ENCODE assay signal across 8 cellular contexts in genomic region chr15:81000626-81001179, GRCh38. TPM values are rescaled to one million over a fixed set of nuclear protein-coding genes. Genes with fewer than 3 reads are reported as not detected.
DNase-seq lines count a peak whose midpoint lies in the region; ATAC-seq, FAIRE-seq and TF ChIP-seq lines count a peak whose summit lies in the region.

TSS of gene TLNRD1 (plus strand) at chr15:81000923. CDS start at chr15:81002272, 1,349 bp downstream.

- ATAC-seq in GM19025 (IDR thresholded peaks at IDR 0.05; ENCODE audit: low read depth, unreplicated experiment) (peak; percentile 52), HG03280 (IDR thresholded peaks at IDR 0.05; ENCODE audit: unreplicated experiment) (peak; percentile 60)
- peak; percentile 60 to 69 for ATAC-seq in activated CD4-positive, CD25-positive, alpha-beta regulatory T cell treated with anti-CD3 and anti-CD28 coated beads, Interleukin-2, amount 50 U/mL, for 24 hours

- peak within 1 kb of the TSS; percentile 89 for H3K27ac ChIP-seq in keratinocyte (ENCODE audit: control insufficient read depth, insufficient read depth, low read length)

- H4K20me1 ChIP-seq in keratinocyte (ENCODE audit: control insufficient read depth, extremely low read depth, insufficient read depth, low read length), result no peaks in the 10 kb centered on the region

- peak within 1 kb of the TSS; percentile 72 for H2AFZ ChIP-seq in keratinocyte (ENCODE audit: control insufficient read depth, low read length)

- DNase-seq in AG09309 (ENCODE audit: low read depth) (peak; percentile 56), NCI-H345 treated with DMSO at 0.1 percent for 48 hours (lab: John Stamatoyannopoulos, UW; ENCODE audit: unreplicated experiment) (peak; percentile 44), keratinocyte (ENCODE audit: low read depth, low spot score) (no peak)
- peak; percentile 88 for DNase-seq in central memory CD4-positive, alpha-beta T cell
- DNase-seq in stimulated activated CD4-positive, alpha-beta T cell treated with anti-CD3 and anti-CD28 coated beads, Interleukin-12 subunit alpha, Interleukin-12 subunit beta, amount 100 ng/mL, for 48 hours (ENCODE audit: low read depth in 2 of 3, low spot score in 1 of 3), result peak; percentile 71 to 79 (median 78)

- peaks cover 37% of the 10 kb centered on the region for H3K79me2 ChIP-seq in keratinocyte (ENCODE audit: control insufficient read depth, insufficient read depth, low read length)

- no peaks in the 10 kb centered on the region for H3K9me1 ChIP-seq in keratinocyte (ENCODE audit: control insufficient read depth, extremely low read depth, insufficient read depth, low read length)

- H3K9me3 ChIP-seq in keratinocyte (ENCODE audit: control insufficient read depth, low read depth, low read length), result no peaks in the 10 kb centered on the region

- H3K4me3 ChIP-seq in AG09309 (ENCODE audit: control insufficient read depth, low read depth, low read length) (peak within 1 kb of the TSS; percentile 86), keratinocyte (ENCODE audit: control insufficient read depth in 2 of 3, extremely low read depth in 1 of 3, insufficient read depth in 2 of 3, low read depth in 1 of 3, low read length in 3 of 3) (peak within 1 kb of the TSS; percentile 90 to 95 (median 92))

- peak within 1 kb of the TSS; percentile 92 for H3K4me2 ChIP-seq in keratinocyte (ENCODE audit: control insufficient read depth, extremely low read depth, insufficient read depth, low read depth, low read length)

- H3K36me3 ChIP-seq in keratinocyte (ENCODE audit: control insufficient read depth in 2 of 2, extremely low read depth in 1 of 2, insufficient read depth in 2 of 2, low read length in 2 of 2), result peaks cover 0 to 11% of the 10 kb centered on the region in 2 experiments

- dilution Hi-C loops in keratinocyte (cut with MboI; ENCODE audit: extremely low pct_ligation_motif_present, low sequenced_read_pairs), result no loop called here

- H3K4me1 ChIP-seq in keratinocyte (ENCODE audit: control insufficient read depth, extremely low read depth, insufficient read depth, low read length), result peaks cover 20% of the 10 kb centered on the region

- FAIRE-seq in keratinocyte (lab: Jason Lieb, UNC), result no peak

- H3K27me3 ChIP-seq in keratinocyte (ENCODE audit: control insufficient read depth, extremely low read depth, insufficient read depth, low read length), result no peaks in the 10 kb centered on the region

- TF ChIP-seq CTCF in AG09309 (IDR thresholded peaks at IDR 0.05; ENCODE audit: control insufficient read depth, insufficient read depth, low read depth, low read length, missing control alignments) (no peak), keratinocyte (optimal IDR thresholded peaks at IDR 0.05 in 1 of 3, IDR thresholded peaks at IDR 0.05 in 1 of 3, conservative IDR thresholded peaks at IDR 0.05 in 1 of 3; ENCODE audit: extremely low read depth in 1 of 3, insufficient read depth in 2 of 3, low read length in 3 of 3) (no peak)

- peak within 1 kb of the TSS; percentile 95 for H3K9ac ChIP-seq in keratinocyte (ENCODE audit: control insufficient read depth, extremely low read depth, insufficient read depth, low read length)

RNA-seq across cellular contexts. Expression of gene TLNRD1, which starts in this region (rescaled TPM):
- polyA plus RNA-seq in keratinocyte, result 3.1 to 4.7 TPM (median 3.3 TPM) in 3 replicates
- polyA plus RNA-seq in keratinocyte (2011; ENCODE audit: low read depth), result 0.45 TPM
- 2.0 and 3.9 TPM in 2 replicates for polyA plus RNA-seq in keratinocyte (2011; cell fraction: cytosol; rRNA removed)
- polyA plus RNA-seq in keratinocyte (2011; cell fraction: nucleus; rRNA removed), result 3.3 and 4.3 TPM in 2 replicates
- polyA plus RNA-seq in keratinocyte (2012; ENCODE audit: low replicate concordance), result 2.3 and 7.0 TPM in 2 replicates
- polyA minus RNA-seq in keratinocyte, result 1.3 to 4.2 TPM (median 1.8 TPM) in 3 replicates
- 19.6 TPM for polyA minus RNA-seq in keratinocyte (2011; cell fraction: cytosol; rRNA and poly(A)+ RNA removed)
- polyA minus RNA-seq in keratinocyte (2011; cell fraction: nucleus; rRNA and poly(A)+ RNA removed), result 6.2 and 6.8 TPM in 2 replicates
